Comparison of ENCODE assay signal across 8 cellular contexts in genomic region chr6:84089552-84089951, GRCh38. TPM values are rescaled to one million over a fixed set of nuclear protein-coding genes. Genes with fewer than 3 reads are reported as not detected.
"Had no signal": no experiment of that assay in that cellular context is flagged by ENCODE, and none has a peak within 500 bp of the region (broad histone marks: within the 10 kb centered on the region; RNA-seq: fewer than 3 reads in every experiment).

No MANE protein-coding gene starts in this region.

- H3K36me3 ChIP-seq: HAP-1 had no signal

- H3K27ac Mint-ChIP-seq: HFFc6 had no signal

- H3K4me3 Mint-ChIP-seq: HFFc6 had no signal

- H3K4me3 ChIP-seq: HAP-1 had no signal

- ATAC-seq: HCT116 had no signal

- DNase-seq: GOT3, H7, HFFc6, IMR-90, KBM-7 had no signal

RNA-seq across cellular contexts. Expression of gene MRAP2, which starts 56.0 kb away (rescaled TPM):
- total RNA-seq: H4, IMR-90 had no signal
